Comparison of ENCODE assay signal across 1 cellular context in genomic region chr15:84600687-84601554, GRCh38.
A peak's percentile ranks its signal among the peaks of the same experiment; 100 is the strongest.
TF ChIP-seq lines count a peak whose summit lies in the region.

Gene ZSCAN2 (plus strand): TSS chr15:84601009. CDS start chr15:84603928, 2,919 bp downstream.

TF ChIP-seq in GM12878, 131 proteins besides CTCF, POLR2A, EP300 and RAD21 (continued from another document):
- TF ChIP-seq ELK1 (IDR thresholded peaks at IDR 0.05; ENCODE audit: low read depth, low read length): 0 out of 2 replicates have a peak, but pooled peaks have one; percentile 6
- no peak for TF ChIP-seq ASH2L (IDR thresholded peaks at IDR 0.05; ENCODE audit: borderline replicate concordance, low read depth)
- no peak for TF ChIP-seq RB1 (IDR thresholded peaks at IDR 0.05; ENCODE audit: borderline replicate concordance)
- TF ChIP-seq SUPT20H (IDR thresholded peaks at IDR 0.05; ENCODE audit: borderline replicate concordance, control insufficient read depth, low read depth, low read length): no peak
- TF ChIP-seq MEF2A (IDR thresholded peaks at IDR 0.05; ENCODE audit: insufficient read depth, low read depth, low read length): no peak
- TF ChIP-seq CREB1 (IDR thresholded peaks at IDR 0.05; ENCODE audit: low read depth): 0 out of 2 replicates have a peak, but pooled peaks have one; percentile 36
- TF ChIP-seq JUNB (IDR thresholded peaks at IDR 0.05): no peak
- TF ChIP-seq CREM (IDR thresholded peaks at IDR 0.05; ENCODE audit: low read depth): peak; percentile 48; the same call in 1 of the 2 replicates
- TF ChIP-seq ZNF24 (IDR thresholded peaks at IDR 0.05): no peak
- 0 out of 2 replicates have a peak, but pooled peaks have one; percentile 33 for TF ChIP-seq MAX (IDR thresholded peaks at IDR 0.05; ENCODE audit: low read depth, low read length)
- no peak for TF ChIP-seq PML (IDR thresholded peaks at IDR 0.05; ENCODE audit: low read length)
- no peak for TF ChIP-seq KDM1A (IDR thresholded peaks at IDR 0.05; ENCODE audit: borderline replicate concordance)
- no peak for TF ChIP-seq ATF7 (IDR thresholded peaks at IDR 0.05; ENCODE audit: low read depth)
- TF ChIP-seq FOXK2 (IDR thresholded peaks at IDR 0.05): no peak
- TF ChIP-seq DPF2 (IDR thresholded peaks at IDR 0.05): peak; percentile 57
- TF ChIP-seq TCF12 (IDR thresholded peaks at IDR 0.05; ENCODE audit: low read depth, low read length): no peak
- peak; percentile 27; the same call in 1 of the 2 replicates for TF ChIP-seq NKRF (conservative IDR thresholded peaks at IDR 0.05)
- peak; percentile 83 for TF ChIP-seq HCFC1 (IDR thresholded peaks at IDR 0.05; ENCODE audit: low read length)
- no peak for TF ChIP-seq CHD1 (IDR thresholded peaks at IDR 0.05; ENCODE audit: low read depth, low read length)
- no peak for TF ChIP-seq HDGF (IDR thresholded peaks at IDR 0.05)
- peak; percentile 78 for TF ChIP-seq SIX5 (IDR thresholded peaks at IDR 0.05; ENCODE audit: low read depth, low read length, severe bottlenecking)
- TF ChIP-seq IKZF1 (conservative IDR thresholded peaks at IDR 0.05): peak; percentile 87
- no peak for TF ChIP-seq ZBTB33 (IDR thresholded peaks at IDR 0.05)
- TF ChIP-seq ATF3 (IDR thresholded peaks at IDR 0.05; ENCODE audit: borderline replicate concordance, extremely low read depth, low read depth, low read length): no peak
- TF ChIP-seq RBBP5 (conservative IDR thresholded peaks at IDR 0.05): no peak
- TF ChIP-seq NR2F1 (conservative IDR thresholded peaks at IDR 0.05): peak; percentile 78
- no peak; the same call in 1 of the 2 replicates for TF ChIP-seq TARDBP (IDR thresholded peaks at IDR 0.05; ENCODE audit: borderline replicate concordance)
- no peak for TF ChIP-seq NFIC (IDR thresholded peaks at IDR 0.05; ENCODE audit: low read depth, low read length)
- TF ChIP-seq RUNX3 (IDR thresholded peaks at IDR 0.05; ENCODE audit: low read length): peak; percentile 56
